ENCODE assay signal across 8 cellular contexts in genomic region chr17:41689497-41690299, GRCh38. TPM values are rescaled to one million over a fixed set of nuclear protein-coding genes. Genes with fewer than 3 reads are reported as not detected.
A peak's percentile ranks its signal among the peaks of the same experiment; 100 is the strongest.
DNase-seq lines count a peak whose midpoint lies in the region; ATAC-seq, FAIRE-seq and TF ChIP-seq lines count a peak whose summit lies in the region.

No MANE protein-coding gene starts in this region.

- in situ Hi-C loops in ACHN (cut with HindIII; ENCODE audit: low pct_ligation_motif_present, low pct_unique_long_range_greater_than_20kb, low sequenced_read_pairs), result no loop called here
- in situ Hi-C loops in gastrocnemius medialis (cut with MboI; ENCODE audit: low sequenced_read_pairs in 4 of 4), result no loop called here

- H3K9ac ChIP-seq in NT2/D1 (ENCODE audit: insufficient read length, low read depth), result peak overlapping the region; percentile 96

- peaks cover 20% of the 10 kb centered on the region for H3K9me3 ChIP-seq in NT2/D1 (ENCODE audit: insufficient read depth, low read length)
- H3K9me3 ChIP-seq in right cardiac atrium (ENCODE audit: control insufficient read depth, low read length), result no peaks in the 10 kb centered on the region
- no peaks in the 10 kb centered on the region for H3K9me3 ChIP-seq in gastrocnemius medialis

- H3K4me1 ChIP-seq in NT2/D1 (ENCODE audit: insufficient read depth, insufficient read length), result no peaks in the 10 kb centered on the region
- peaks cover 8% of the 10 kb centered on the region for H3K4me1 ChIP-seq in right cardiac atrium (ENCODE audit: control insufficient read depth, insufficient read depth, low read length)
- H3K4me1 ChIP-seq in gastrocnemius medialis, result peaks cover 28 to 30% of the 10 kb centered on the region in 2 donors

- H3K27ac Mint-ChIP-seq in activated naive CD8-positive, alpha-beta T cell treated with anti-CD3 and anti-CD28 coated beads for 36 hours, result peak overlapping the region; percentile 99

- DNase-seq in ACHN (peak; percentile 73), GM12891 (ENCODE audit: insufficient read length, low spot score) (no peak), NT2/D1 (ENCODE audit: low read depth, low spot score) (no peak), right cardiac atrium (no peak), gastrocnemius medialis (no peak), NCI-H446 treated with DMSO at 0.1 percent for 48 hours (lab: John Stamatoyannopoulos, UW) (no peak), NCI-H2029 treated with DMSO at 0.1 percent for 48 hours (lab: John Stamatoyannopoulos, UW) (no peak)
- DNase-seq in activated naive CD8-positive, alpha-beta T cell treated with anti-CD3 and anti-CD28 coated beads for 36 hours, result peak; percentile 37

- TF ChIP-seq CTCF in gastrocnemius medialis (IDR thresholded peaks at IDR 0.05 in 4 of 5, conservative IDR thresholded peaks at IDR 0.05 in 1 of 5), result peak; percentile 48 to 81 (median 62)

- no peak for ATAC-seq in right cardiac atrium
- no peak for ATAC-seq in gastrocnemius medialis

- peaks cover 22% of the 10 kb centered on the region for H3K4me1 Mint-ChIP-seq in activated naive CD8-positive, alpha-beta T cell treated with anti-CD3 and anti-CD28 coated beads for 36 hours

- peak overlapping the region; percentile 87 for H3K4me3 Mint-ChIP-seq in activated naive CD8-positive, alpha-beta T cell treated with anti-CD3 and anti-CD28 coated beads for 36 hours

- FAIRE-seq in GM12891 (lab: Jason Lieb, UNC), result peak; percentile 13

- peak overlapping the region; percentile 92 for H3K27ac ChIP-seq in right cardiac atrium (ENCODE audit: low read length)
- peak overlapping the region; percentile 99 to 100 (median 100) for H3K27ac ChIP-seq in gastrocnemius medialis

- peaks cover 45% of the 10 kb centered on the region for H3K36me3 Mint-ChIP-seq in activated naive CD8-positive, alpha-beta T cell treated with anti-CD3 and anti-CD28 coated beads for 36 hours

- H3K27me3 Mint-ChIP-seq in activated naive CD8-positive, alpha-beta T cell treated with anti-CD3 and anti-CD28 coated beads for 36 hours, result peaks cover 7% of the 10 kb centered on the region

- H3K27me3 ChIP-seq in NT2/D1 (ENCODE audit: insufficient read depth, insufficient read length), result no peaks in the 10 kb centered on the region
- no peaks in the 10 kb centered on the region for H3K27me3 ChIP-seq in right cardiac atrium (ENCODE audit: control insufficient read depth, insufficient read depth)
- H3K27me3 ChIP-seq in gastrocnemius medialis, result no peaks in the 10 kb centered on the region

- WGBS in right cardiac atrium, result 2% methylated on average over 27 of the region's 27 CpGs

- H3K4me3 ChIP-seq in NT2/D1 (ENCODE audit: insufficient read length, low read depth) (peak overlapping the region; percentile 93), right cardiac atrium (ENCODE audit: low read length) (peak overlapping the region; percentile 76), gastrocnemius medialis (peak overlapping the region; percentile 87 to 100 (median 95))

- peaks cover 53% of the 10 kb centered on the region for H3K36me3 ChIP-seq in NT2/D1 (ENCODE audit: insufficient read depth, insufficient read length, low read length)
- H3K36me3 ChIP-seq in gastrocnemius medialis, result peaks cover 12 to 52% of the 10 kb centered on the region in 2 donors

- intact Hi-C loops in right cardiac atrium (cut with DNase I), result no loop called here
- intact Hi-C loops in gastrocnemius medialis (cut with DNase I; ENCODE audit: low total_unique reads), result loop anchor here (1.0 to 10.0 kb wide), 6 partner anchors 8 to 1735 kb away; partner anchors contain the start of gene JUP

- TF ChIP-seq POLR2A in GM12891 (IDR thresholded peaks at IDR 0.05; ENCODE audit: low read depth, low read length), result peak; percentile 79
- no peak for TF ChIP-seq POLR2A in gastrocnemius medialis (IDR thresholded peaks at IDR 0.05)

- no peaks in the 10 kb centered on the region for H3K9me3 Mint-ChIP-seq in activated naive CD8-positive, alpha-beta T cell treated with anti-CD3 and anti-CD28 coated beads for 36 hours

TF ChIP-seq in GM12891, 5 proteins besides CTCF, POLR2A, EP300 and RAD21:
- TF ChIP-seq SPI1 (IDR thresholded peaks at IDR 0.05; ENCODE audit: low read depth, low read length) (no peak), POLR2AphosphoS5 (IDR thresholded peaks at IDR 0.05; ENCODE audit: low read depth, low read length) (peak; percentile 18)

RNA-seq across cellular contexts. Expression of gene EIF1, which starts 1.0 kb away (rescaled TPM):
- 764 TPM for polyA plus RNA-seq in GM12891 (2012; ENCODE audit: low read depth, missing spikeins)
- 1,000 to 10,000 TPM; 1,196 to 1,277 TPM for total RNA-seq in activated naive CD8-positive, alpha-beta T cell treated with anti-CD3 and anti-CD28 coated beads for 36 hours
- total RNA-seq in right cardiac atrium (1,000 to 10,000 TPM in 2 of 4 donors, 100 to 1,000 TPM in 2; 959 to 1,186 (median 1,014) TPM), gastrocnemius medialis (100 to 1,000 TPM; 222 to 842 (median 375) TPM)
- 983 TPM for polyA plus RNA-seq in right cardiac atrium

RNA-seq across cellular contexts. Expression of gene GAST, which starts 22.4 kb away (rescaled TPM):
- not detected for polyA plus RNA-seq in GM12891 (2012; ENCODE audit: low read depth, missing spikeins)
- total RNA-seq in activated naive CD8-positive, alpha-beta T cell treated with anti-CD3 and anti-CD28 coated beads for 36 hours, result not detected
- total RNA-seq in right cardiac atrium (not detected), gastrocnemius medialis (not detected)
- not detected for polyA plus RNA-seq in right cardiac atrium

RNA-seq across cellular contexts. Expression of gene HAP1, which starts 44.7 kb away (rescaled TPM):
- not detected for polyA plus RNA-seq in GM12891 (2012; ENCODE audit: low read depth, missing spikeins)
- total RNA-seq in activated naive CD8-positive, alpha-beta T cell treated with anti-CD3 and anti-CD28 coated beads for 36 hours, result under 1 TPM in 1 of 2 experiments, not detected in 1; 0.08 TPM
- total RNA-seq in right cardiac atrium (not detected), gastrocnemius medialis (under 1 TPM in 1 of 4 donors, not detected in 3; 0.22 TPM)
- 0.05 TPM for polyA plus RNA-seq in right cardiac atrium

Comparison
In these comparisons a context has a peak if more than half of its experiments do, and no peak if none do; other contexts are left out.
1. DNase-seq: peak in ACHN (single experiment) and activated naive CD8-positive, alpha-beta T cell treated with anti-CD3 and anti-CD28 coated beads for 36 hours (single experiment); none in GM12891 (single experiment), NT2/D1 (single experiment), right cardiac atrium (0 of 3), gastrocnemius medialis (0 of 2), NCI-H446 treated with DMSO at 0.1 percent for 48 hours (single experiment) and NCI-H2029 treated with DMSO at 0.1 percent for 48 hours (single experiment).
2. Peak in every context shown above with its lines, with median percentiles within 50 percentile points of each other: H3K4me3 ChIP-seq.